In genomic region chr2:144382848-144383247, GRCh38 we compare ENCODE assay signal across 7 cellular contexts.
DNase-seq lines count a peak whose midpoint lies in the region; ATAC-seq and TF ChIP-seq lines count a peak whose summit lies in the region.

No MANE protein-coding gene starts in this region.

- no peaks in the 10 kb centered on the region for H3K79me2 ChIP-seq in OCI-LY1 (ENCODE audit: insufficient read depth, low read length)

- H3K4me1 ChIP-seq in OCI-LY1 (ENCODE audit: insufficient read depth, low read length, severe bottlenecking) (peaks cover 29% of the 10 kb centered on the region), left lung (peaks cover 0 to 71% of the 10 kb centered on the region in 2 donors), ascending aorta (peaks cover 0 to 7% of the 10 kb centered on the region in 2 donors)

- H3K27ac ChIP-seq in OCI-LY1 (ENCODE audit: low read depth, low read length, poor library complexity, severe bottlenecking) = no peak overlapping the region
- H3K27ac ChIP-seq in left lung = peak overlapping the region in 1 of 2 donors; percentile 63
- peak overlapping the region in 1 of 2 donors; percentile 17 for H3K27ac ChIP-seq in ascending aorta

- H3K4me3 ChIP-seq in OCI-LY1 (ENCODE audit: low read depth, low read length, poor library complexity, severe bottlenecking) = no peak overlapping the region
- no peak overlapping the region for H3K4me3 ChIP-seq in left lung
- no peak overlapping the region for H3K4me3 ChIP-seq in ascending aorta

- H3F3A ChIP-seq in OCI-LY1 (ENCODE audit: insufficient read depth, low read length) = no peaks in the 10 kb centered on the region

- H3K9me2 ChIP-seq in OCI-LY1 (ENCODE audit: low read depth, low read length) = no peaks in the 10 kb centered on the region

- peak overlapping the region; percentile 6; the same call in 1 of the 2 replicates for H3K4me2 ChIP-seq in OCI-LY1 (ENCODE audit: low read length)

- intact Hi-C loops in left lung (cut with DNase I) (no loop called here), ascending aorta (cut with DNase I) (loop anchor here (2.0 kb wide), 1 partner anchor 50 kb away; a partner anchor contains a TSS)

- H3K9me3 ChIP-seq in OCI-LY1 (ENCODE audit: low read length) (no peaks in the 10 kb centered on the region), left lung (no peaks in the 10 kb centered on the region), ascending aorta (no peaks in the 10 kb centered on the region)

- H3K36me3 ChIP-seq in OCI-LY1 (ENCODE audit: insufficient read depth, low read length) = peaks cover 4% of the 10 kb centered on the region; the same call in 1 of the 2 replicates
- H3K36me3 ChIP-seq in left lung = peaks cover 0 to 11% of the 10 kb centered on the region in 2 donors
- no peaks in the 10 kb centered on the region for H3K36me3 ChIP-seq in ascending aorta

- no peak overlapping the region for H3K9ac ChIP-seq in OCI-LY1 (ENCODE audit: low read length)

- H2AFZ ChIP-seq in OCI-LY1 (ENCODE audit: low read length) = no peak overlapping the region

- TF ChIP-seq CTCF in OCI-LY1 (IDR thresholded peaks at IDR 0.05; ENCODE audit: low read length) = no peak
- TF ChIP-seq CTCF in left lung (IDR thresholded peaks at IDR 0.05) = no peak
- no peak for TF ChIP-seq CTCF in ascending aorta (IDR thresholded peaks at IDR 0.05)

- ATAC-seq in GM19035 (IDR thresholded peaks at IDR 0.05; ENCODE audit: unreplicated experiment) (peak; percentile 98), HG02798 (IDR thresholded peaks at IDR 0.05; ENCODE audit: poor library complexity, unreplicated experiment) (peak; percentile 97), left lung (peak; percentile 49)

- no peak for DNase-seq in left lung
- no peak for DNase-seq in ascending aorta (ENCODE audit: low spot score in 2 of 2)
- no peak for DNase-seq in SW480 (ENCODE audit: low spot score)
- DNase-seq in DMS79 treated with DMSO at 0.1 percent for 48 hours (lab: John Stamatoyannopoulos, UW) = no peak

- H3K27me3 ChIP-seq in OCI-LY1 (ENCODE audit: insufficient read depth, low read length) (no peaks in the 10 kb centered on the region), left lung (no peaks in the 10 kb centered on the region), ascending aorta (no peaks in the 10 kb centered on the region)

- no peaks in the 10 kb centered on the region for H4K20me1 ChIP-seq in OCI-LY1 (ENCODE audit: insufficient read depth, low read length)
